34 cellular contexts compared by ENCODE assay signal in the genomic region with DNA sequence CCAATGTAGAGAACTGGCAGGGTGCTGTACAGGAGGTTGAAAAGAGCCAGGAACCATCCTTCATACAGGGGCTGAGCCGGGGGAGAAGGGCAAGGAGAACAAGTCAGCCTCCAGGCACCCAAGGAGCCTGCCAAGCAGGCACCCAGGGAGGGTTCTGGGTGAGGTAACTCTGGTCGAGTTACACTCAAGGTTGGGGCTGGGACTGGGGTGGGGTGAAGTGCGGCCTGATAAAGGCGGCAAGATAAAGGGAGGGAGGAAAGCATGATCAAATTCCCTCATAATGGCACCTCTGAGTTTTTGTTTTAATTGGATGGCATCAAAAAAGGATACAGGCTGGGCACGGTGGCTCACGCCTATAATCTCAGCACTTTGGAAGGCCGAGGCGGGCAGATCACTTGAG. TPM values are rescaled to one million over a fixed set of nuclear protein-coding genes. Genes with fewer than 3 reads are reported as not detected.
"Had no signal": no experiment of that assay in that cellular context is flagged by ENCODE, and none has a peak within 500 bp of the region (broad histone marks: within the 10 kb centered on the region; RNA-seq: fewer than 3 reads in every experiment).

No MANE protein-coding gene starts in this region.

- FAIRE-seq: urothelium cell line had no signal

- H3K9me3 Mint-ChIP-seq: neural crest cell had no signal

- H3K4me3 Mint-ChIP-seq: naive thymus-derived CD8-positive, alpha-beta T cell; nephron; neural crest cell; stimulated activated naive B cell treated with anti-CD40 and anti-IgM and Interleukin-4, amounts not matched to agents 10 μg/mL and 1 μg/mL and 100 μg/mL, for 72 hours had no signal

- H2AFZ ChIP-seq: hepatocyte had no signal

- H3K4me3 ChIP-seq: heart right ventricle, hepatocyte, left lung, lower lobe of right lung, ovary, right atrium auricular region, right lobe of liver, suprapubic skin, thoracic aorta, tibial artery, upper lobe of right lung had no signal

- DNase-seq: heart right ventricle; islet precursor cell; left cardiac atrium; left lung; lower lobe of right lung; mammary epithelial cell; mesenchymal stem cell; naive thymus-derived CD8-positive, alpha-beta T cell; ovary; right lobe of liver; stimulated activated CD4-positive, alpha-beta T cell treated with anti-CD3 and anti-CD28 coated beads, Interleukin-12 subunit alpha, Interleukin-12 subunit beta, amount 100 ng/mL, for 4 hours; stimulated activated CD4-positive, alpha-beta T cell treated with anti-CD3 and anti-CD28 coated beads, Interleukin-15, amount 100 ng/mL, for 24 hours; stimulated activated CD4-positive, alpha-beta T cell treated with anti-CD3 and anti-CD28 coated beads, Interleukin-2, amount 100 ng/mL, for 24 hours; stimulated activated CD4-positive, alpha-beta T cell treated with anti-CD3 and anti-CD28 coated beads, Interleukin-4, amount 100 ng/mL, for 1 hour; stimulated activated naive B cell treated with anti-CD40 and anti-IgM and Interleukin-4, amounts not matched to agents 10 μg/mL and 1 μg/mL and 100 μg/mL, for 72 hours; stimulated activated naive CD8-positive, alpha-beta T cell treated with anti-CD3 and anti-CD28 coated beads, Interleukin-15, Interleukin-2, amounts not matched to agents 100 U/mL and 50 U/mL, for 24 hours; tibial artery; trophoblast cell; upper lobe of right lung had no signal

- H3K36me3 ChIP-seq: heart right ventricle, left lung, lower lobe of right lung, ovary, right atrium auricular region, right lobe of liver, suprapubic skin, thoracic aorta, tibial artery, upper lobe of right lung had no signal

- H3K9me3 ChIP-seq: right lobe of liver, suprapubic skin had no signal

- ATAC-seq: heart right ventricle; left lung; lower lobe of right lung; naive thymus-derived CD8-positive, alpha-beta T cell; right lobe of liver; stimulated activated naive B cell treated with anti-CD40 and anti-IgM and Interleukin-4, amounts not matched to agents 10 μg/mL and 1 μg/mL and 100 μg/mL, for 72 hours; stimulated activated naive CD8-positive, alpha-beta T cell treated with anti-CD3 and anti-CD28 coated beads, Interleukin-15, Interleukin-2, amounts not matched to agents 100 U/mL and 50 U/mL, for 24 hours; upper lobe of right lung had no signal

- H3K79me2 ChIP-seq: hepatocyte had no signal

- H3K4me1 Mint-ChIP-seq: naive thymus-derived CD8-positive, alpha-beta T cell; neural crest cell had no signal

- H3K27ac Mint-ChIP-seq: naive thymus-derived CD8-positive, alpha-beta T cell; nephron; progenitor cell of endocrine pancreas; stimulated activated naive B cell treated with anti-CD40 and anti-IgM and Interleukin-4, amounts not matched to agents 10 μg/mL and 1 μg/mL and 100 μg/mL, for 72 hours had no signal

- H3K4me2 ChIP-seq: hepatocyte had no signal

- H3K36me3 Mint-ChIP-seq: stimulated activated naive B cell treated with anti-CD40 and anti-IgM and Interleukin-4, amounts not matched to agents 10 μg/mL and 1 μg/mL and 100 μg/mL, for 72 hours had no signal

- H3K4me1 ChIP-seq: right lobe of liver had no signal

- H3K27ac ChIP-seq: heart right ventricle, hepatocyte, left lung, lower lobe of right lung, ovary, right atrium auricular region, right lobe of liver, suprapubic skin, thoracic aorta, tibial artery, upper lobe of right lung had no signal

- H3K27me3 ChIP-seq: ovary had no signal

RNA-seq across cellular contexts. Expression of gene ONECUT3, which starts 33.8 kb away (rescaled TPM):
- total RNA-seq: heart right ventricle; kidney epithelial cell; left cardiac atrium; left lung; liver; lower lobe of right lung; naive thymus-derived CD8-positive, alpha-beta T cell; omental fat pad; pulmonary artery endothelial cell; renal cortical epithelial cell; right atrium auricular region; right lobe of liver; skeletal muscle tissue; subcutaneous adipose tissue; suprapubic skin; upper lobe of right lung had no signal
- polyA plus RNA-seq: heart right ventricle; liver; naive thymus-derived CD8-positive, alpha-beta T cell; ovary had no signal
